ENCODE assay signal across 8 cellular contexts in genomic region chr2:27322766-27323591, GRCh38. TPM values are rescaled to one million over a fixed set of nuclear protein-coding genes. Genes with fewer than 3 reads are reported as not detected.
DNase-seq lines count a peak whose midpoint lies in the region; ATAC-seq and TF ChIP-seq lines count a peak whose summit lies in the region.

MPV17 (minus strand) TSS chr2:27323097; CDS start chr2:27322517, 580 bp downstream.

- peak within 1 kb of the TSS; percentile 92 for H3K4me3 ChIP-seq in fibroblast of pulmonary artery (replicated peaks; ENCODE audit: low read depth, low read length)

- DNase-seq in EL (peak; percentile 89), H4 (ENCODE audit: low spot score) (peak; percentile 90), LoVo (ENCODE audit: low spot score) (peak; percentile 94), fibroblast of pulmonary artery (ENCODE audit: low read depth) (peak; percentile 92)
- peak; percentile 82 for DNase-seq in activated T-helper 9 cell treated with anti-CD3 and anti-CD28 coated beads, Interleukin-2, amount 50 U/mL, for 16 hours (ENCODE audit: low read depth)
- DNase-seq in natural killer cell treated with Interleukin-12 subunit alpha and Interleukin-12 subunit beta and Interleukin-15 and Interleukin-18, amount 100 ng/mL, for 72 hours (ENCODE audit: low spot score): peak; percentile 90
- DNase-seq in stimulated activated naive CD4-positive, alpha-beta T cell treated with Interleukin-2 at 50 U/mL for 16 hours (lab: John Stamatoyannopoulos, UW): peak; percentile 90

- H3K4me1 Mint-ChIP-seq in natural killer cell treated with Interleukin-12 subunit alpha and Interleukin-12 subunit beta and Interleukin-15 and Interleukin-18, amount 100 ng/mL, for 72 hours (ENCODE audit: low read depth in 2 of 2): peaks cover 18 to 22% of the 10 kb centered on the region in 2 donors

- H3K4me3 Mint-ChIP-seq in natural killer cell treated with Interleukin-12 subunit alpha and Interleukin-12 subunit beta and Interleukin-15 and Interleukin-18, amount 100 ng/mL, for 72 hours: peak within 1 kb of the TSS; percentile 98

- H3K36me3 Mint-ChIP-seq in natural killer cell treated with Interleukin-12 subunit alpha and Interleukin-12 subunit beta and Interleukin-15 and Interleukin-18, amount 100 ng/mL, for 72 hours: peaks cover 9% of the 10 kb centered on the region

- H3K27ac Mint-ChIP-seq in natural killer cell treated with Interleukin-12 subunit alpha and Interleukin-12 subunit beta and Interleukin-15 and Interleukin-18, amount 100 ng/mL, for 72 hours: peak within 1 kb of the TSS; percentile 91 to 98

- peak; percentile 97 to 98 for ATAC-seq in natural killer cell treated with Interleukin-12 subunit alpha and Interleukin-12 subunit beta and Interleukin-15 and Interleukin-18, amount 100 ng/mL, for 72 hours

- TF ChIP-seq POLR2A in Raji (IDR thresholded peaks at IDR 0.05; ENCODE audit: insufficient read depth, low read depth, low read length): peak; percentile 97

- TF ChIP-seq CTCF in fibroblast of pulmonary artery (IDR thresholded peaks at IDR 0.05; ENCODE audit: low read length, missing control alignments): no peak

- no peaks in the 10 kb centered on the region for H3K27me3 Mint-ChIP-seq in natural killer cell treated with Interleukin-12 subunit alpha and Interleukin-12 subunit beta and Interleukin-15 and Interleukin-18, amount 100 ng/mL, for 72 hours

- H3K9me3 Mint-ChIP-seq in natural killer cell treated with Interleukin-12 subunit alpha and Interleukin-12 subunit beta and Interleukin-15 and Interleukin-18, amount 100 ng/mL, for 72 hours: no peaks in the 10 kb centered on the region

RNA-seq across cellular contexts. Expression of gene MPV17, which starts in this region (rescaled TPM):
- 52.9 and 61.7 TPM in 2 replicates for total RNA-seq in H4 (2014; rRNA removed; shearing (Covaris generic))
- total RNA-seq in natural killer cell treated with Interleukin-12 subunit alpha and Interleukin-12 subunit beta and Interleukin-15 and Interleukin-18, amount 100 ng/mL, for 72 hours: 10 to 100 TPM; 92.4 to 96.1 TPM

Comparison
In these comparisons a context has a peak if more than half of its experiments do, and no peak if none do; other contexts are left out.
1. Peak in every context shown above with its lines: DNase-seq, ATAC-seq and H3K4me3 ChIP-seq.